In genomic region chr1:112763146-112763545, GRCh38 we compare ENCODE assay signal across 9 cellular contexts. TPM values are rescaled to one million over a fixed set of nuclear protein-coding genes. Genes with fewer than 3 reads are reported as not detected.
DNase-seq lines count a peak whose midpoint lies in the region; ATAC-seq and TF ChIP-seq lines count a peak whose summit lies in the region.
"Not testable (repeated sequence)": the region's sequence is repeated elsewhere in the genome, so short reads cannot be mapped to it uniquely, and the experiment has no call there.
"Had no signal": no experiment of that assay in that cellular context is flagged by ENCODE, and none has a peak within 500 bp of the region (broad histone marks: within the 10 kb centered on the region; RNA-seq: fewer than 3 reads in every experiment).

No MANE protein-coding gene starts in this region.

- H2AFZ ChIP-seq in Loucy (ENCODE audit: low read length) (0 out of 2 replicates have a peak overlapping the region, but pooled peaks have one; percentile 41), neuronal stem cell (ENCODE audit: low read length) (peak overlapping the region; percentile 84)
- not testable (repeated sequence) for H2AFZ ChIP-seq in mesenchymal stem cell (ENCODE audit: low read depth, low read length)

- H3K9ac ChIP-seq in Loucy (ENCODE audit: low read depth, low read length, poor library complexity, severe bottlenecking), result peak overlapping the region; percentile 40
- peak overlapping the region; percentile 22 for H3K9ac ChIP-seq in mesenchymal stem cell (ENCODE audit: low read length)
- not testable (repeated sequence) for H3K9ac ChIP-seq in neuronal stem cell (ENCODE audit: low read depth, low read length, poor library complexity)

- not testable (repeated sequence) for H4K8ac ChIP-seq in mesenchymal stem cell (ENCODE audit: low read length); neuronal stem cell (ENCODE audit: low read depth, low read length)

- peaks cover 13% of the 10 kb centered on the region for H3K4me1 ChIP-seq in Loucy (ENCODE audit: insufficient read depth, low read length, poor library complexity, severe bottlenecking)
- peaks cover 19% of the 10 kb centered on the region for H3K4me1 ChIP-seq in foreskin keratinocyte
- not testable (repeated sequence) for H3K4me1 ChIP-seq in mesenchymal stem cell (ENCODE audit: control insufficient read depth, insufficient read depth, low read depth, low read length)
- H3K4me1 ChIP-seq in neuronal stem cell (ENCODE audit: control insufficient read depth in 2 of 2, insufficient read depth in 1 of 2, low read depth in 1 of 2, low read length in 2 of 2), result peaks cover 9 to 12% of the 10 kb centered on the region in 2 donors

- peaks cover 18% of the 10 kb centered on the region for H3K4me1 Mint-ChIP-seq in chondrocyte (ENCODE audit: low read depth)
- peaks cover 29% of the 10 kb centered on the region for H3K4me1 Mint-ChIP-seq in type B pancreatic cell (ENCODE audit: unreplicated experiment)

- H2AK5ac ChIP-seq in mesenchymal stem cell (ENCODE audit: low read length, severe bottlenecking); neuronal stem cell (ENCODE audit: low read depth, low read length): not testable (repeated sequence)

- H4K20me1 ChIP-seq in Loucy (ENCODE audit: insufficient read depth, low read length, poor library complexity, severe bottlenecking), result not testable (repeated sequence)

- H3K14ac ChIP-seq in mesenchymal stem cell (ENCODE audit: low read length in 2 of 2); neuronal stem cell (ENCODE audit: low read length): not testable (repeated sequence)

- not testable (repeated sequence) for H3K36me3 Mint-ChIP-seq in chondrocyte (ENCODE audit: low read depth); type B pancreatic cell

- not testable (repeated sequence) for H3K9me3 Mint-ChIP-seq in chondrocyte (ENCODE audit: low read depth); type B pancreatic cell

- peak; percentile 20 for DNase-seq in DMS79 treated with DMSO at 0.1 percent for 48 hours (lab: John Stamatoyannopoulos, UW)
- DNase-seq in chondrocyte (ENCODE audit: low spot score); mesenchymal stem cell; neuronal stem cell (ENCODE audit: low spot score); type B pancreatic cell (ENCODE audit: extremely low spot score, unreplicated experiment): not testable (repeated sequence)
- peak; percentile 67 to 80 for DNase-seq in foreskin keratinocyte

- H3K27ac ChIP-seq in VCaP (peak overlapping the region; percentile 86), foreskin keratinocyte (peak overlapping the region; percentile 19), neuronal stem cell (replicated peaks; ENCODE audit: low read length) (peak overlapping the region; percentile 11)
- not testable (repeated sequence) for H3K27ac ChIP-seq in mesenchymal stem cell (ENCODE audit: low read length, poor library complexity, severe bottlenecking)

- not testable (repeated sequence) for H3K27me3 ChIP-seq in Loucy (ENCODE audit: insufficient read depth, low read length, poor library complexity, severe bottlenecking); foreskin keratinocyte; mesenchymal stem cell (ENCODE audit: control insufficient read depth in 1 of 2, insufficient read depth in 1 of 2, low read length in 2 of 2); neuronal stem cell (ENCODE audit: control insufficient read depth in 3 of 3, insufficient read depth in 3 of 3, low read depth in 1 of 3, low read length in 3 of 3)

- not testable (repeated sequence) for H2BK5ac ChIP-seq in mesenchymal stem cell (ENCODE audit: low read depth, low read length, poor library complexity, severe bottlenecking); neuronal stem cell (ENCODE audit: low read length)

- H2BK15ac ChIP-seq in mesenchymal stem cell (ENCODE audit: low read depth, poor library complexity, severe bottlenecking); neuronal stem cell (ENCODE audit: low read length): not testable (repeated sequence)

- not testable (repeated sequence) for H3K4ac ChIP-seq in mesenchymal stem cell (ENCODE audit: low read depth in 1 of 2, low read length in 2 of 2); neuronal stem cell (ENCODE audit: low read length)

- H3K9me3 ChIP-seq in Loucy (ENCODE audit: insufficient read depth, low read depth, low read length); mesenchymal stem cell (ENCODE audit: control insufficient read depth, low read length); neuronal stem cell (replicated peaks in 1 of 2; ENCODE audit: control insufficient read depth in 2 of 2, insufficient read depth in 1 of 2, low read depth in 1 of 2, low read length in 2 of 2): not testable (repeated sequence)

- H3K4me2 ChIP-seq in Loucy (ENCODE audit: low read depth, low read length, poor library complexity, severe bottlenecking); mesenchymal stem cell (ENCODE audit: low read length, poor library complexity, severe bottlenecking); neuronal stem cell (ENCODE audit: insufficient read depth, low read length, poor library complexity, severe bottlenecking): not testable (repeated sequence)

- not testable (repeated sequence) for H3K79me2 ChIP-seq in Loucy (ENCODE audit: insufficient read depth, low read length)

- H3K36me3 ChIP-seq in Loucy (ENCODE audit: insufficient read depth, low read length); mesenchymal stem cell (ENCODE audit: control insufficient read depth in 1 of 2, insufficient read depth in 2 of 2, low read depth in 1 of 2, low read length in 2 of 2); neuronal stem cell (replicated peaks in 1 of 2; ENCODE audit: control insufficient read depth in 2 of 2, insufficient read depth in 2 of 2, low read length in 2 of 2): not testable (repeated sequence)

- H3K4me3 Mint-ChIP-seq in chondrocyte (ENCODE audit: unreplicated experiment), result not testable (repeated sequence)
- peak overlapping the region; percentile 58 for H3K4me3 Mint-ChIP-seq in type B pancreatic cell

- 87% methylated on average over 10 of the region's 10 CpGs for WGBS in mesenchymal stem cell
- no CpG with 5 or more reads among the region's 10 CpGs for WGBS in neuronal stem cell (ENCODE audit: extremely low coverage in 2 of 2, insufficient read length in 2 of 2, insufficient replicate concordance in 1 of 2), 2 donors

- not testable (repeated sequence) for H3K4me3 ChIP-seq in Loucy (ENCODE audit: low read length, poor library complexity, severe bottlenecking); mesenchymal stem cell (ENCODE audit: insufficient read depth in 1 of 2, low read depth in 1 of 2, low read length in 2 of 2); neuronal stem cell (ENCODE audit: low read length in 2 of 2)

- H3K23ac ChIP-seq in mesenchymal stem cell (ENCODE audit: low read length in 2 of 2); neuronal stem cell (ENCODE audit: low read depth, low read length, poor library complexity): not testable (repeated sequence)

- not testable (repeated sequence) for H3K79me1 ChIP-seq in mesenchymal stem cell (replicated peaks; ENCODE audit: low read length, poor library complexity, severe bottlenecking); neuronal stem cell (ENCODE audit: low read depth, low read length)

- not testable (repeated sequence) for H2BK120ac ChIP-seq in mesenchymal stem cell (ENCODE audit: low read depth, low read length); neuronal stem cell (ENCODE audit: low read depth, low read length)

- peak; percentile 77 for ATAC-seq in foreskin keratinocyte

- not testable (repeated sequence) for H3F3A ChIP-seq in Loucy (ENCODE audit: low read depth)

- H3K27ac Mint-ChIP-seq in chondrocyte (ENCODE audit: unreplicated experiment), result peak overlapping the region; percentile 47
- peak overlapping the region; percentile 95 for H3K27ac Mint-ChIP-seq in type B pancreatic cell

- H3K18ac ChIP-seq in mesenchymal stem cell (ENCODE audit: low read depth in 1 of 2, low read length in 2 of 2); neuronal stem cell (ENCODE audit: low read length): not testable (repeated sequence)

- H2BK12ac ChIP-seq in mesenchymal stem cell (ENCODE audit: low read length in 2 of 2); neuronal stem cell (ENCODE audit: low read length): not testable (repeated sequence)

- not testable (repeated sequence) for H3K27me3 Mint-ChIP-seq in chondrocyte (ENCODE audit: low read depth); type B pancreatic cell

- not testable (repeated sequence) for H4K91ac ChIP-seq in mesenchymal stem cell (ENCODE audit: low read length); neuronal stem cell (ENCODE audit: low read depth, low read length, poor library complexity)

- not testable (repeated sequence) for TF ChIP-seq CTCF in Loucy (conservative IDR thresholded peaks at IDR 0.05; ENCODE audit: low read length); VCaP (conservative IDR thresholded peaks at IDR 0.05); chondrocyte (IDR thresholded peaks at IDR 0.05); foreskin keratinocyte (conservative IDR thresholded peaks at IDR 0.05); type B pancreatic cell (conservative IDR thresholded peaks at IDR 0.05)

- H3K9me2 ChIP-seq in Loucy (replicated peaks; ENCODE audit: low read depth, low read length), result not testable (repeated sequence)

RNA-seq across cellular contexts. Expression of gene PPM1J, which starts 48.0 kb away (rescaled TPM):
- 0.59 to 0.87 TPM (median 0.85 TPM) in 3 replicates for total RNA-seq in chondrocyte
- total RNA-seq in foreskin keratinocyte, result 6.0 and 6.3 TPM in 2 replicates
- 9.2 and 10.1 TPM in 2 replicates for polyA plus RNA-seq in foreskin keratinocyte
- 0.90 TPM for polyA plus RNA-seq in mesenchymal stem cell (2013, experiment 1 of 2)
- 0.93 TPM for polyA plus RNA-seq in mesenchymal stem cell (2013, experiment 2 of 2)
- polyA plus RNA-seq in neuronal stem cell (2013, experiment 1 of 2), result 3.8 TPM
- polyA plus RNA-seq in neuronal stem cell (2013, experiment 2 of 2), result 3.8 TPM
- total RNA-seq in type B pancreatic cell (ENCODE audit: low replicate concordance), result 2.5 and 2.6 TPM in 2 replicates
- total RNA-seq: CD4-positive, CD25-positive, alpha-beta regulatory T cell had no signal
- polyA plus RNA-seq: CD4-positive, CD25-positive, alpha-beta regulatory T cell had no signal

RNA-seq across cellular contexts. Expression of gene RHOC, which starts 56.2 kb away (rescaled TPM):
- 303 to 446 TPM (median 444 TPM) in 3 replicates for total RNA-seq in chondrocyte
- 523 and 542 TPM in 2 replicates for total RNA-seq in foreskin keratinocyte
- 728 and 811 TPM in 2 replicates for polyA plus RNA-seq in foreskin keratinocyte
- 509 TPM for polyA plus RNA-seq in mesenchymal stem cell (2013, experiment 1 of 2)
- 495 TPM for polyA plus RNA-seq in mesenchymal stem cell (2013, experiment 2 of 2)
- 62.8 TPM for polyA plus RNA-seq in neuronal stem cell (2013, experiment 1 of 2)
- 63.2 TPM for polyA plus RNA-seq in neuronal stem cell (2013, experiment 2 of 2)
- total RNA-seq in type B pancreatic cell (ENCODE audit: low replicate concordance), result 131 and 173 TPM in 2 replicates
